In the genomic region with DNA sequence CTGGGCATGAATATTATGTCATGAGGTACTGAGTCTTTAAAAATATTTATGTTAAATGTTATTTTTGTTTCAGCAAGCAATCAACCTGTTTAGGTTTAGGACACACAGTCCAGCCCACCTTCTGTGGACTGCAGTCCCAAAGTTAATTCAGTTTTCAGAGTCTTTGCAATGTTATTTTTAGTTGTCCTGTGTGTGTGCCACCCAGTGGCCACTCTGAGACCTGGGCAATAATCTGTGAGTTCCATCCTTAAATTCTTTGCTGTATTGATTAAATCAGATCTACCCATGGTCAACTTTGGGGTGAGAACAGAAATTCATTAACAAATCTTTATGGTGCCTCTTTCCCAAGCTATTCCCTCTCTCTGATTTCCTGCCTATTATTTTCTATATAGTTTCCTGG, we compare ENCODE assay signal across 13 cellular contexts.
DNase-seq lines count a peak whose midpoint lies in the region; ATAC-seq and TF ChIP-seq lines count a peak whose summit lies in the region.
"Had no signal": no experiment of that assay in that cellular context is flagged by ENCODE, and none has a peak within 500 bp of the region (broad histone marks: within the 10 kb centered on the region; RNA-seq: fewer than 3 reads in every experiment).

No MANE protein-coding gene starts in this region.

- H3K4me2 ChIP-seq in PC-9 = no peak overlapping the region
- no peak overlapping the region for H3K4me2 ChIP-seq in hepatocyte

- CTCF ChIA-PET in PC-9 (lab: Charles Lee) = no interaction called here

- H3F3A ChIP-seq in PC-9 (ENCODE audit: insufficient read depth, low read depth) = no peaks in the 10 kb centered on the region

- no peak for ATAC-seq in Right ventricle myocardium superior (ENCODE audit: poor library complexity)

- DNase-seq in left ventricle myocardium inferior (no peak), Right ventricle myocardium superior (no peak), PC-9 (no peak), hepatocyte (ENCODE audit: low spot score) (no peak), NCI-H2227 (lab: John Stamatoyannopoulos, UW; ENCODE audit: unreplicated experiment) (no peak), T-helper 1 cell (no peak), NCI-H1092 (lab: John Stamatoyannopoulos, UW) (no peak), germinal center (ENCODE audit: low spot score) (no peak)
- DNase-seq: activated naive CD4-positive, alpha-beta T cell; kidney glomerular epithelial cell; NCI-H1105 treated with DMSO at 0.1 percent for 48 hours; retina had no signal

- H3K4me1 ChIP-seq in left ventricle myocardium inferior (no peaks in the 10 kb centered on the region), PC-9 (replicated peaks; ENCODE audit: insufficient read depth) (no peaks in the 10 kb centered on the region), hepatocyte (ENCODE audit: insufficient read depth) (no peaks in the 10 kb centered on the region)
- H3K4me1 ChIP-seq: vagina had no signal

- intact Hi-C loops in left ventricle myocardium inferior (cut with micrococcal nuclease) = no loop called here
- intact Hi-C loops in Right ventricle myocardium superior (cut with DNase I) = no loop called here
- intact Hi-C loops in PC-9 (cut with micrococcal nuclease; ENCODE audit: unreplicated experiment) = no loop called here

- peak; percentile 54 for TF ChIP-seq CTCF in left ventricle myocardium inferior (IDR thresholded peaks at IDR 0.05; ENCODE audit: borderline replicate concordance)
- peak; percentile 48; the same call in 1 of the 2 replicates for TF ChIP-seq CTCF in PC-9 (conservative IDR thresholded peaks at IDR 0.05)
- peak; percentile 46 for TF ChIP-seq CTCF in hepatocyte (IDR thresholded peaks at IDR 0.05; ENCODE audit: poor library complexity)

- H3K36me3 ChIP-seq in left ventricle myocardium inferior (no peaks in the 10 kb centered on the region), PC-9 (ENCODE audit: low read depth) (no peaks in the 10 kb centered on the region), hepatocyte (replicated peaks; ENCODE audit: insufficient read depth, low read depth) (no peaks in the 10 kb centered on the region)
- H3K36me3 ChIP-seq: vagina had no signal

- no peak overlapping the region for H2AFZ ChIP-seq in PC-9
- no peak overlapping the region for H2AFZ ChIP-seq in hepatocyte

- no peaks in the 10 kb centered on the region for H3K27me3 ChIP-seq in left ventricle myocardium inferior (ENCODE audit: low read depth)
- no peaks in the 10 kb centered on the region for H3K27me3 ChIP-seq in PC-9 (ENCODE audit: insufficient read depth, low read depth)
- H3K27me3 ChIP-seq in hepatocyte = no peaks in the 10 kb centered on the region
- H3K27me3 ChIP-seq: vagina had no signal

- no TSS peak for BruUV-seq in PC-9 (replicated peaks; lab: Mats Ljungman, UMichigan)

- H3K27ac ChIP-seq in left ventricle myocardium inferior (replicated peaks) = no peak overlapping the region
- no peak overlapping the region for H3K27ac ChIP-seq in PC-9
- no peak overlapping the region for H3K27ac ChIP-seq in hepatocyte
- H3K27ac ChIP-seq: vagina had no signal

- H3K4me3 ChIP-seq in left ventricle myocardium inferior (no peak overlapping the region), PC-9 (no peak overlapping the region), hepatocyte (no peak overlapping the region)
- H3K4me3 ChIP-seq: vagina had no signal

- H3K9me3 ChIP-seq in left ventricle myocardium inferior (replicated peaks) = no peaks in the 10 kb centered on the region
- H3K9me3 ChIP-seq in PC-9 (ENCODE audit: insufficient read depth, low read depth) = no peaks in the 10 kb centered on the region
- H3K9me3 ChIP-seq in hepatocyte (ENCODE audit: low read depth) = no peaks in the 10 kb centered on the region
- H3K9me3 ChIP-seq: vagina had no signal

- H4K20me1 ChIP-seq in PC-9 (ENCODE audit: insufficient read depth) = no peaks in the 10 kb centered on the region
- H4K20me1 ChIP-seq in hepatocyte (ENCODE audit: insufficient read depth, poor library complexity, severe bottlenecking) = no peaks in the 10 kb centered on the region

- POLR2A ChIA-PET in PC-9 (lab: Charles Lee; ENCODE audit: unreplicated experiment) = no interaction called here

- no peaks in the 10 kb centered on the region for H3K9me2 ChIP-seq in PC-9 (ENCODE audit: insufficient read depth)
- no peaks in the 10 kb centered on the region for H3K9me2 ChIP-seq in hepatocyte (replicated peaks; ENCODE audit: insufficient read depth)

- H3K79me2 ChIP-seq in PC-9 (ENCODE audit: low read depth) (no peaks in the 10 kb centered on the region), hepatocyte (no peaks in the 10 kb centered on the region)
